In the genomic region with DNA sequence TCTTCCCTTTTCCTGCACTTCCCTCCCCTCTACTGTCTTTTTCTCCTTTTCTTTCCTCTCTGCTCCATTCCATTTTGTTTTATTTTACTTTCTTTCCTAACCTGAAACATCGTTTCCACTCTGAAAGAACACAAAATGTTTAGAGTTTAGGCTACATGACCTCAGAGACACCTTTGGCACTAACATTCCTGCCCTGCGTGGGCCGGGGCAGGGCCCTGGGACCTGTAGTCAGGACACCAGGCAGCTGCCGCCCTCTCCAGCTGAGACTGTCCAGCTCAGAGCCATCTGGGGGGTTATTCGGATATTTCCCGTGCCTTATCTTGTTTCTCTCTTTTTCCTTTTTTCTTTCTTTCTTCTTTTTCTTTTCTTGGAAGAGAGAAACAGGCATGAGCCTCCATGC, we compare ENCODE assay signal across 24 cellular contexts.
"Had no signal": no experiment of that assay in that cellular context is flagged by ENCODE, and none has a peak within 500 bp of the region (broad histone marks: within the 10 kb centered on the region; RNA-seq: fewer than 3 reads in every experiment).

No MANE protein-coding gene starts in this region.

- H3K4me3 ChIP-seq: K562 had no signal

- ATAC-seq: activated CD4-positive, alpha-beta T cell treated with anti-CD3 and anti-CD28 coated beads for 36 hours; activated T-helper 17 cell treated with anti-CD3 and anti-CD28 coated beads, Interleukin-2, amount 50 U/mL, for 72 hours; K562; Panc1; T-cell had no signal

- H3K27ac ChIP-seq: VCaP had no signal

- DNase-seq: activated CD4-positive, alpha-beta memory T cell treated with anti-CD3 and anti-CD28 coated beads, Interleukin-2, amount 10 ng/mL, durations not matched to agents 7 days and 5 days; activated CD4-positive, alpha-beta T cell treated with anti-CD3 and anti-CD28 coated beads for 36 hours; activated CD4-positive, alpha-beta T cell treated with anti-CD3 and anti-CD28 coated beads, Interleukin-2, amount 50 U/mL, for 1 hour; activated gamma-delta T cell treated with Interleukin-2 at 50 U/mL for 16 hours; activated naive CD4-positive, alpha-beta T cell treated with anti-CD3 and anti-CD28 coated beads, Interleukin-2, amount 10 ng/mL, durations not matched to agents 7 days and 5 days; activated naive CD8-positive, alpha-beta T cell treated with anti-CD3 and anti-CD28 coated beads for 36 hours; activated T-cell treated with anti-CD3 and anti-CD28 coated beads for 4 hours; activated T-cell treated with anti-CD3 and anti-CD28 coated beads, Interleukin-2, amount 50 U/mL, for 48 hours; Karpas-422; MM.1S; NCI-H1105; NCI-H1436; NCI-H1694 treated with DMSO at 0.1 percent for 48 hours; NCI-H2029 treated with DMSO at 0.1 percent for 48 hours; NCI-H345; NCI-H510A; NCI-H526 treated with DMSO at 0.1 percent for 48 hours; NCI-H82; SIG-M5; T-cell had no signal
